Comparison of ENCODE assay signal across 12 cellular contexts in genomic region chr12:51863363-51863920, GRCh38. TPM values are rescaled to one million over a fixed set of nuclear protein-coding genes. Genes with fewer than 3 reads are reported as not detected.
A peak's percentile ranks its signal among the peaks of the same experiment; 100 is the strongest.
DNase-seq lines count a peak whose midpoint lies in the region; ATAC-seq, FAIRE-seq and TF ChIP-seq lines count a peak whose summit lies in the region.
"Had no signal": no experiment of that assay in that cellular context is flagged by ENCODE, and none has a peak within 500 bp of the region (broad histone marks: within the 10 kb centered on the region; RNA-seq: fewer than 3 reads in every experiment).

No MANE protein-coding gene starts in this region.

- CTCF ChIA-PET in HepG2 (lab: Yijun Ruan, JAX; ENCODE audit: low intra/inter-chr PET ratio, low total read pairs) = no interaction called here

- no peak for FAIRE-seq in HepG2 (lab: Jason Lieb, UNC)

- POLR2A ChIA-PET in HepG2 (lab: Yijun Ruan, JAX) = interaction anchor here (0.9 to 3.0 kb wide), 3 partner anchors 12 to 18 kb away, joined by 3 to 14 read pairs (median 3); partner anchors contain the start of gene FIGNL2

- H3K27ac ChIP-seq in HepG2 (ENCODE audit: extremely low read length, insufficient read depth, low read length) = no peak overlapping the region

- H3K4me3 ChIP-seq in HepG2 (replicated peaks in 1 of 3; ENCODE audit: insufficient read depth in 1 of 3, low read depth in 2 of 3, low read length in 3 of 3) = peak overlapping the region; percentile 32 to 62 (median 52)

- peaks cover 4% of the 10 kb centered on the region for H3K4me1 Mint-ChIP-seq in activated naive CD8-positive, alpha-beta T cell treated with anti-CD3 and anti-CD28 coated beads for 36 hours
- peaks cover 16% of the 10 kb centered on the region for H3K4me1 Mint-ChIP-seq in stimulated activated naive CD8-positive, alpha-beta T cell treated with anti-CD3 and anti-CD28 coated beads, Interleukin-15, amount 100 ng/mL, for 72 hours

- H3K27me3 ChIP-seq in HepG2 (ENCODE audit: control insufficient read depth in 1 of 2, insufficient read depth in 2 of 2, low read length in 2 of 2) = peaks cover 9 to 21% of the 10 kb centered on the region in 2 experiments; a peak in 3 of 5 replicates

- in situ Hi-C loops in HepG2 (cut with HindIII; ENCODE audit: extremely low pct_ligation_motif_present, low pct_unique_long_range_greater_than_20kb) (no loop called here), G401 (cut with HindIII; ENCODE audit: low sequenced_read_pairs) (no loop called here)

- H3K4me1 ChIP-seq in HepG2 (ENCODE audit: insufficient read depth, low read length) = peaks cover 58% of the 10 kb centered on the region

- no peaks in the 10 kb centered on the region for H3K9me3 ChIP-seq in HepG2 (ENCODE audit: low read length)

- H3K9me3 Mint-ChIP-seq in activated naive CD8-positive, alpha-beta T cell treated with anti-CD3 and anti-CD28 coated beads for 36 hours = no peaks in the 10 kb centered on the region
- no peaks in the 10 kb centered on the region for H3K9me3 Mint-ChIP-seq in stimulated activated naive CD8-positive, alpha-beta T cell treated with anti-CD3 and anti-CD28 coated beads, Interleukin-15, amount 100 ng/mL, for 72 hours

- H2AFZ ChIP-seq in HepG2 (ENCODE audit: low read length) = no peak overlapping the region

- no peaks in the 10 kb centered on the region for H3K79me2 ChIP-seq in HepG2 (ENCODE audit: insufficient read depth, low read length)

- peak; percentile 10 for ATAC-seq in HepG2
- ATAC-seq in stimulated activated naive CD8-positive, alpha-beta T cell treated with anti-CD3 and anti-CD28 coated beads, Interleukin-15, amount 100 ng/mL, for 72 hours = peak; percentile 13
- ATAC-seq in GM18861 (IDR thresholded peaks at IDR 0.05; ENCODE audit: unreplicated experiment) = no peak

- peaks cover 67% of the 10 kb centered on the region for H3K27me3 Mint-ChIP-seq in activated naive CD8-positive, alpha-beta T cell treated with anti-CD3 and anti-CD28 coated beads for 36 hours
- peaks cover 79% of the 10 kb centered on the region for H3K27me3 Mint-ChIP-seq in stimulated activated naive CD8-positive, alpha-beta T cell treated with anti-CD3 and anti-CD28 coated beads, Interleukin-15, amount 100 ng/mL, for 72 hours

- TF ChIP-seq CTCF in HepG2 (CRISPR knock-in tag; IDR thresholded peaks at IDR 0.05) = no peak

- no peaks in the 10 kb centered on the region for H3K36me3 ChIP-seq in HepG2 (replicated peaks in 1 of 2; ENCODE audit: control insufficient read depth in 1 of 2, insufficient read depth in 2 of 2, low read length in 2 of 2)

- BruUV-seq in HepG2 (replicated peaks; lab: Mats Ljungman, UMichigan) = no TSS peak

- intact Hi-C loops in HepG2 (cut with micrococcal nuclease; ENCODE audit: unreplicated experiment) = no loop called here

- H3K9ac ChIP-seq in HepG2 (ENCODE audit: insufficient read depth, low read depth, low read length) = 0 out of 2 replicates have a peak overlapping the region, but pooled peaks have one; percentile 15

- TF ChIP-seq RAD21 in HepG2 (CRISPR knock-in tag; IDR thresholded peaks at IDR 0.05) = no peak

- no peak for TF ChIP-seq POLR2A in HepG2 (IDR thresholded peaks at IDR 0.05; ENCODE audit: insufficient read depth in 1 of 2, low read depth in 2 of 2, low read length in 2 of 2)

- H3K4me2 ChIP-seq in HepG2 (ENCODE audit: low read depth, low read length) = peak overlapping the region; percentile 80

- DNase-seq in NCI-H82 (lab: John Stamatoyannopoulos, UW) = peak; percentile 65
- DNase-seq in NCI-H82 treated with DMSO at 0.1 percent for 48 hours (lab: John Stamatoyannopoulos, UW; ENCODE audit: unreplicated experiment) = no peak
- DNase-seq in activated naive CD8-positive, alpha-beta T cell treated with anti-CD3 and anti-CD28 coated beads for 36 hours = no peak
- DNase-seq in HepG2 (ENCODE audit: low spot score) = no peak
- no peak for DNase-seq in stimulated activated naive CD8-positive, alpha-beta T cell treated with anti-CD3 and anti-CD28 coated beads, Interleukin-15, amount 100 ng/mL, for 72 hours
- no peak for DNase-seq in stimulated activated naive CD4-positive, alpha-beta T cell (lab: John Stamatoyannopoulos, UW)
- DNase-seq in G401 (ENCODE audit: low spot score) = no peak

- no peak overlapping the region for H3K27ac Mint-ChIP-seq in activated naive CD8-positive, alpha-beta T cell treated with anti-CD3 and anti-CD28 coated beads for 36 hours
- no peak overlapping the region for H3K27ac Mint-ChIP-seq in stimulated activated naive CD8-positive, alpha-beta T cell treated with anti-CD3 and anti-CD28 coated beads, Interleukin-15, amount 100 ng/mL, for 72 hours

- H3K4me3 Mint-ChIP-seq in activated naive CD8-positive, alpha-beta T cell treated with anti-CD3 and anti-CD28 coated beads for 36 hours = peak overlapping the region; percentile 44
- peak overlapping the region; percentile 60 to 65 for H3K4me3 Mint-ChIP-seq in stimulated activated naive CD8-positive, alpha-beta T cell treated with anti-CD3 and anti-CD28 coated beads, Interleukin-15, amount 100 ng/mL, for 72 hours

- 2% methylated on average over 15 of the region's 17 CpGs for WGBS in HepG2 (ENCODE audit: low lambda C conversion rate)

- TF ChIP-seq EP300 in HepG2 (IDR thresholded peaks at IDR 0.05; ENCODE audit: low read depth in 2 of 2, low read length in 2 of 2) (no peak; a peak in 1 of 4 replicates), HepG2 (CRISPR knock-in tag; IDR thresholded peaks at IDR 0.05; ENCODE audit: borderline replicate concordance) (no peak)

- H3K36me3 Mint-ChIP-seq in activated naive CD8-positive, alpha-beta T cell treated with anti-CD3 and anti-CD28 coated beads for 36 hours = no peaks in the 10 kb centered on the region

- no peaks in the 10 kb centered on the region for H4K20me1 ChIP-seq in HepG2 (ENCODE audit: insufficient read depth, low read length)

RNA-seq across cellular contexts. Expression of gene FIGNL2, which starts 14.9 kb away (rescaled TPM):
- under 1 TPM; 0.29 to 0.40 TPM for total RNA-seq in activated naive CD8-positive, alpha-beta T cell treated with anti-CD3 and anti-CD28 coated beads for 36 hours
- total RNA-seq in HepG2 (2016; rRNA removed; fragmentation: Illumina TruSeq; extraction: Trizol) = 0.76 and 1.00 TPM in 2 replicates
- total RNA-seq in HepG2 (2016; cell fraction: cytosol; rRNA removed; fragmentation: Illumina TruSeq; extraction: Trizol; ENCODE audit: low read depth) = 0.10 and 0.18 TPM in 2 replicates
- 0.73 and 1.2 TPM in 2 replicates for total RNA-seq in HepG2 (2016; cell fraction: insoluble cytoplasmic fraction; rRNA removed; fragmentation: Illumina TruSeq; extraction: Trizol)
- total RNA-seq in HepG2 (2016; cell fraction: membrane; rRNA removed; fragmentation: Illumina TruSeq; extraction: Trizol) = 0.53 and 0.62 TPM in 2 replicates
- 0.56 and 0.78 TPM in 2 replicates for total RNA-seq in HepG2 (2016; cell fraction: nucleus; rRNA removed; fragmentation: Illumina TruSeq; extraction: Trizol)
- 0.82 and 1.2 TPM in 2 replicates for polyA plus RNA-seq in HepG2 (2011; rRNA removed)
- 0.99 and 1.2 TPM in 2 replicates for polyA plus RNA-seq in HepG2 (2011; cell fraction: cytosol; rRNA removed)
- polyA plus RNA-seq in HepG2 (2011; cell fraction: nucleus; rRNA removed) = 0.87 and 1.0 TPM in 2 replicates
- polyA plus RNA-seq in HepG2 (2012) = 0.51 TPM in 2 replicates
- polyA plus RNA-seq in HepG2 (2016; cell fraction: cytosol; fragmentation: Illumina TruSeq; extraction: Trizol; ENCODE audit: low read depth) = 0.06 and 0.07 TPM in 2 replicates
- 1.6 TPM in 2 replicates for polyA plus RNA-seq in HepG2 (2016; cell fraction: insoluble cytoplasmic fraction; fragmentation: Illumina TruSeq; extraction: Trizol; ENCODE audit: low read depth)
- polyA plus RNA-seq in HepG2 (2016; cell fraction: membrane; fragmentation: Illumina TruSeq; extraction: Trizol; ENCODE audit: low read depth) = 0.46 and 0.47 TPM in 2 replicates
- polyA plus RNA-seq in HepG2 (2016; cell fraction: nucleus; fragmentation: Illumina TruSeq; extraction: Trizol; ENCODE audit: insufficient read depth, low read depth) = 1.3 and 1.4 TPM in 2 replicates
- polyA minus RNA-seq in HepG2 (2011; rRNA and poly(A)+ RNA removed; ENCODE audit: low replicate concordance) = 1.9 TPM in 1 of 2 replicates, not detected in the other
- polyA minus RNA-seq in HepG2 (2011; cell fraction: cytosol; rRNA and poly(A)+ RNA removed) = 0.99 and 1.1 TPM in 2 replicates
- polyA minus RNA-seq in HepG2 (2011; cell fraction: nucleus; rRNA and poly(A)+ RNA removed) = 0.50 and 0.77 TPM in 2 replicates
- 11.1 and 12.8 TPM in 2 replicates for total RNA-seq in G401 (2014; rRNA removed; shearing (Covaris generic))
- total RNA-seq: RPMI7951 had no signal

RNA-seq across cellular contexts. Expression of gene ANKRD33, which starts 24.5 kb away (rescaled TPM):
- total RNA-seq in activated naive CD8-positive, alpha-beta T cell treated with anti-CD3 and anti-CD28 coated beads for 36 hours = not detected
- total RNA-seq in HepG2 (2016; rRNA removed; fragmentation: Illumina TruSeq; extraction: Trizol) = not detected in 2 replicates
- not detected in 2 replicates for total RNA-seq in HepG2 (2016; cell fraction: cytosol; rRNA removed; fragmentation: Illumina TruSeq; extraction: Trizol; ENCODE audit: low read depth)
- total RNA-seq in HepG2 (2016; cell fraction: insoluble cytoplasmic fraction; rRNA removed; fragmentation: Illumina TruSeq; extraction: Trizol) = not detected in 2 replicates
- total RNA-seq in HepG2 (2016; cell fraction: membrane; rRNA removed; fragmentation: Illumina TruSeq; extraction: Trizol) = not detected in 2 replicates
- not detected in 2 replicates for total RNA-seq in HepG2 (2016; cell fraction: nucleus; rRNA removed; fragmentation: Illumina TruSeq; extraction: Trizol)
- polyA plus RNA-seq in HepG2 (2011; rRNA removed) = 0.04 and 0.07 TPM in 2 replicates
- 0.03 and 0.04 TPM in 2 replicates for polyA plus RNA-seq in HepG2 (2011; cell fraction: cytosol; rRNA removed)
- polyA plus RNA-seq in HepG2 (2011; cell fraction: nucleus; rRNA removed) = 0.16 and 0.33 TPM in 2 replicates
- polyA plus RNA-seq in HepG2 (2012) = not detected in 2 replicates
- polyA plus RNA-seq in HepG2 (2016; cell fraction: cytosol; fragmentation: Illumina TruSeq; extraction: Trizol; ENCODE audit: low read depth) = not detected in 2 replicates
- polyA plus RNA-seq in HepG2 (2016; cell fraction: insoluble cytoplasmic fraction; fragmentation: Illumina TruSeq; extraction: Trizol; ENCODE audit: low read depth) = not detected in 2 replicates
- polyA plus RNA-seq in HepG2 (2016; cell fraction: membrane; fragmentation: Illumina TruSeq; extraction: Trizol; ENCODE audit: low read depth) = not detected in 2 replicates
- not detected in 2 replicates for polyA plus RNA-seq in HepG2 (2016; cell fraction: nucleus; fragmentation: Illumina TruSeq; extraction: Trizol; ENCODE audit: insufficient read depth, low read depth)
- polyA minus RNA-seq in HepG2 (2011; rRNA and poly(A)+ RNA removed; ENCODE audit: low replicate concordance) = 0.05 and 0.18 TPM in 2 replicates
- not detected in 2 replicates for polyA minus RNA-seq in HepG2 (2011; cell fraction: cytosol; rRNA and poly(A)+ RNA removed)
- polyA minus RNA-seq in HepG2 (2011; cell fraction: nucleus; rRNA and poly(A)+ RNA removed) = not detected in 2 replicates
- not detected in 2 replicates for total RNA-seq in G401 (2014; rRNA removed; shearing (Covaris generic))
- total RNA-seq: LHCN-M2, mucosa of gallbladder, RPMI7951 had no signal
- polyA plus RNA-seq: AG04450 had no signal

RNA-seq across cellular contexts. Expression of gene ACVRL1, which starts 43.9 kb away (rescaled TPM):
- not detected for total RNA-seq in activated naive CD8-positive, alpha-beta T cell treated with anti-CD3 and anti-CD28 coated beads for 36 hours
- total RNA-seq in HepG2 (2016; rRNA removed; fragmentation: Illumina TruSeq; extraction: Trizol) = not detected in 2 replicates
- not detected in 2 replicates for total RNA-seq in HepG2 (2016; cell fraction: cytosol; rRNA removed; fragmentation: Illumina TruSeq; extraction: Trizol; ENCODE audit: low read depth)
- not detected in 2 replicates for total RNA-seq in HepG2 (2016; cell fraction: insoluble cytoplasmic fraction; rRNA removed; fragmentation: Illumina TruSeq; extraction: Trizol)
- total RNA-seq in HepG2 (2016; cell fraction: membrane; rRNA removed; fragmentation: Illumina TruSeq; extraction: Trizol) = not detected in 2 replicates
- total RNA-seq in HepG2 (2016; cell fraction: nucleus; rRNA removed; fragmentation: Illumina TruSeq; extraction: Trizol) = not detected in 2 replicates
- polyA plus RNA-seq in HepG2 (2011; rRNA removed) = not detected in 2 replicates
- polyA plus RNA-seq in HepG2 (2011; cell fraction: cytosol; rRNA removed) = not detected in 2 replicates
- not detected in 2 replicates for polyA plus RNA-seq in HepG2 (2011; cell fraction: nucleus; rRNA removed)
- polyA plus RNA-seq in HepG2 (2012) = not detected in 2 replicates
- polyA plus RNA-seq in HepG2 (2016; cell fraction: cytosol; fragmentation: Illumina TruSeq; extraction: Trizol; ENCODE audit: low read depth) = not detected in 2 replicates
- polyA plus RNA-seq in HepG2 (2016; cell fraction: insoluble cytoplasmic fraction; fragmentation: Illumina TruSeq; extraction: Trizol; ENCODE audit: low read depth) = not detected in 2 replicates
- not detected in 2 replicates for polyA plus RNA-seq in HepG2 (2016; cell fraction: membrane; fragmentation: Illumina TruSeq; extraction: Trizol; ENCODE audit: low read depth)
- not detected in 2 replicates for polyA plus RNA-seq in HepG2 (2016; cell fraction: nucleus; fragmentation: Illumina TruSeq; extraction: Trizol; ENCODE audit: insufficient read depth, low read depth)
- 0.05 TPM in 1 of 2 replicates, not detected in the other for polyA minus RNA-seq in HepG2 (2011; rRNA and poly(A)+ RNA removed; ENCODE audit: low replicate concordance)
- not detected in 2 replicates for polyA minus RNA-seq in HepG2 (2011; cell fraction: cytosol; rRNA and poly(A)+ RNA removed)
- polyA minus RNA-seq in HepG2 (2011; cell fraction: nucleus; rRNA and poly(A)+ RNA removed) = not detected in 2 replicates
- total RNA-seq in G401 (2014; rRNA removed; shearing (Covaris generic)) = 1.8 and 2.9 TPM in 2 replicates
- total RNA-seq: RPMI7951 had no signal
